ENCODE assay signal across 7 cellular contexts in genomic region chr5:41870621-41871048, GRCh38. TPM values are rescaled to one million over a fixed set of nuclear protein-coding genes. Genes with fewer than 3 reads are reported as not detected.
DNase-seq lines count a peak whose midpoint lies in the region; ATAC-seq and TF ChIP-seq lines count a peak whose summit lies in the region.

No MANE protein-coding gene starts in this region.

- H3K9me3 ChIP-seq in iPS-20b (ENCODE audit: insufficient read depth, low read depth, low read length), result no peaks in the 10 kb centered on the region
- no peaks in the 10 kb centered on the region for H3K9me3 ChIP-seq in stomach smooth muscle (ENCODE audit: control insufficient read depth in 2 of 2, low read length in 2 of 2)

- H3K36me3 ChIP-seq in iPS-20b (ENCODE audit: insufficient read depth, low read depth, low read length) (peaks cover 4% of the 10 kb centered on the region; the same call in 1 of the 2 replicates), stomach smooth muscle (ENCODE audit: control insufficient read depth in 2 of 2, insufficient read depth in 2 of 2, low read length in 2 of 2) (peaks cover 0 to 3% of the 10 kb centered on the region in 2 donors)

- H3K27me3 Mint-ChIP-seq in HFFc6 (ENCODE audit: insufficient read depth), result peaks cover 3% of the 10 kb centered on the region

- no peak for DNase-seq in HFFc6
- no peak for DNase-seq in activated naive CD4-positive, alpha-beta T cell treated with anti-CD3 and anti-CD28 coated beads, Interleukin-2, amount 50 U/mL, for 72 hours (ENCODE audit: low spot score in 2 of 2)
- no peak for DNase-seq in NCI-H510A treated with DMSO at 0.1 percent for 48 hours (lab: John Stamatoyannopoulos, UW)
- no peak for DNase-seq in KBM-7

- ATAC-seq in activated naive CD4-positive, alpha-beta T cell treated with anti-CD3 and anti-CD28 coated beads, Interleukin-2, amount 50 U/mL, for 72 hours, result no peak
- no peak for ATAC-seq in HG02623 (IDR thresholded peaks at IDR 0.05; ENCODE audit: unreplicated experiment)

- H3K36me3 Mint-ChIP-seq in HFFc6 (ENCODE audit: low read depth), result no peaks in the 10 kb centered on the region; the same call in 1 of the 2 replicates
- peaks cover 6 to 25% of the 10 kb centered on the region in 2 donors for H3K36me3 Mint-ChIP-seq in activated naive CD4-positive, alpha-beta T cell treated with anti-CD3 and anti-CD28 coated beads, Interleukin-2, amount 50 U/mL, for 72 hours

- peak overlapping the region; percentile 82 for H3K27ac Mint-ChIP-seq in HFFc6
- peak overlapping the region; percentile 73 to 93 for H3K27ac Mint-ChIP-seq in activated naive CD4-positive, alpha-beta T cell treated with anti-CD3 and anti-CD28 coated beads, Interleukin-2, amount 50 U/mL, for 72 hours

- H3K9ac ChIP-seq in iPS-20b (ENCODE audit: low read depth, low read length) (peak overlapping the region; percentile 86; the same call in 1 of the 2 replicates), stomach smooth muscle (ENCODE audit: low read length in 2 of 2) (peak overlapping the region; percentile 91 to 95)

- H3K27ac ChIP-seq in iPS-20b (ENCODE audit: low read length) (no peak overlapping the region), stomach smooth muscle (ENCODE audit: low read length) (peak overlapping the region; percentile 93)

- H3K27me3 ChIP-seq in iPS-20b (ENCODE audit: insufficient read depth, low read length), result peaks cover 30% of the 10 kb centered on the region
- no peaks in the 10 kb centered on the region for H3K27me3 ChIP-seq in stomach smooth muscle (ENCODE audit: control insufficient read depth in 1 of 2, insufficient read depth in 2 of 2, low read length in 2 of 2)

- no peak for TF ChIP-seq CTCF in HFFc6 (IDR thresholded peaks at IDR 0.05)

- in situ Hi-C loops in KBM-7 (cut with MboI; ENCODE audit: low pct_unique_long_range_greater_than_20kb, low sequenced_read_pairs), result no loop called here

- H3K4me3 Mint-ChIP-seq in HFFc6, result peak overlapping the region; percentile 92

- H3K4me1 ChIP-seq in iPS-20b (ENCODE audit: insufficient read depth, low read length) (no peaks in the 10 kb centered on the region), stomach smooth muscle (ENCODE audit: control insufficient read depth, insufficient read depth, low read length) (peaks cover 20% of the 10 kb centered on the region)

- H3K4me3 ChIP-seq in iPS-20b (ENCODE audit: low read length) (peak overlapping the region; percentile 87), stomach smooth muscle (ENCODE audit: low read length in 2 of 2) (peak overlapping the region; percentile 82 to 91)

- no peaks in the 10 kb centered on the region for H3K9me3 Mint-ChIP-seq in HFFc6
- H3K9me3 Mint-ChIP-seq in activated naive CD4-positive, alpha-beta T cell treated with anti-CD3 and anti-CD28 coated beads, Interleukin-2, amount 50 U/mL, for 72 hours, result no peaks in the 10 kb centered on the region

- H3K4me1 Mint-ChIP-seq in HFFc6 (ENCODE audit: low read depth), result peaks cover 29% of the 10 kb centered on the region

RNA-seq across cellular contexts. Expression of gene OXCT1, which starts 0.4 kb away (rescaled TPM):
- total RNA-seq in HFFc6 (2021; fragmentation: NEBNext Ultra II Directional; extraction: Animal tissue kit (Norgen Biotek cat#: 25700)), result 10 to 100 TPM; 40.4 to 44.0 (median 40.8) TPM
- total RNA-seq in activated naive CD4-positive, alpha-beta T cell treated with anti-CD3 and anti-CD28 coated beads, Interleukin-2, amount 50 U/mL, for 72 hours, result 10 to 100 TPM; 74.5 to 85.5 TPM

RNA-seq across cellular contexts. Expression of gene RIMOC1, which starts 33.5 kb away (rescaled TPM):
- 10 to 100 TPM; 31.1 to 38.9 (median 35.4) TPM for total RNA-seq in HFFc6 (2021; fragmentation: NEBNext Ultra II Directional; extraction: Animal tissue kit (Norgen Biotek cat#: 25700))
- 10 to 100 TPM; 23.6 to 37.6 TPM for total RNA-seq in activated naive CD4-positive, alpha-beta T cell treated with anti-CD3 and anti-CD28 coated beads, Interleukin-2, amount 50 U/mL, for 72 hours

RNA-seq across cellular contexts. Expression of gene FBXO4, which starts 54.4 kb away (rescaled TPM):
- total RNA-seq in HFFc6 (2021; fragmentation: NEBNext Ultra II Directional; extraction: Animal tissue kit (Norgen Biotek cat#: 25700)), result 1 to 10 TPM; 4.8 to 7.9 (median 6.0) TPM
- 10 to 100 TPM in 1 of 2 donors, 1 to 10 TPM in 1; 3.8 to 21.0 TPM for total RNA-seq in activated naive CD4-positive, alpha-beta T cell treated with anti-CD3 and anti-CD28 coated beads, Interleukin-2, amount 50 U/mL, for 72 hours
